ENCODE assay signal across 2 cellular contexts in genomic region chr9:108885643-108886348, GRCh38.
A peak's percentile ranks its signal among the peaks of the same experiment; 100 is the strongest.
TF ChIP-seq lines count a peak whose summit lies in the region.

No MANE protein-coding gene starts in this region.

TF ChIP-seq in HCT116, 20 proteins besides CTCF, POLR2A, EP300 and RAD21:
- TF ChIP-seq ZBTB33 (IDR thresholded peaks at IDR 0.05; ENCODE audit: extremely low read depth, insufficient replicate concordance, low read length) (no peak), MAX (IDR thresholded peaks at IDR 0.05) (no peak), EZH2phosphoT487 (IDR thresholded peaks at IDR 0.05; ENCODE audit: borderline replicate concordance) (no peak), YY1 (IDR thresholded peaks at IDR 0.05; ENCODE audit: extremely low read depth, insufficient replicate concordance, low read depth, low read length) (no peak), REST (IDR thresholded peaks at IDR 0.05; ENCODE audit: low read depth) (no peak), ELF1 (IDR thresholded peaks at IDR 0.05; ENCODE audit: borderline replicate concordance, low read depth) (no peak), EGR1 (IDR thresholded peaks at IDR 0.05; ENCODE audit: low read depth) (no peak), SIN3A (IDR thresholded peaks at IDR 0.05; ENCODE audit: low read depth) (no peak), FOSL1 (IDR thresholded peaks at IDR 0.05; ENCODE audit: low read depth) (0 out of 2 replicates have a peak, but pooled peaks have one; percentile 7), JUND (IDR thresholded peaks at IDR 0.05) (peak; percentile 15; the same call in 1 of the 2 replicates), ATF3 (IDR thresholded peaks at IDR 0.05) (no peak), TCF7L2 (IDR thresholded peaks at IDR 0.05; ENCODE audit: borderline replicate concordance, extremely low read depth, insufficient read depth, insufficient read length) (peak; percentile 82), ZFX (IDR thresholded peaks at IDR 0.05) (no peak), SRF (IDR thresholded peaks at IDR 0.05; ENCODE audit: low read depth) (no peak)

TF ChIP-seq in endothelial cell of umbilical vein, 7 proteins besides CTCF, POLR2A, EP300 and RAD21:
- TF ChIP-seq FOS (IDR thresholded peaks at IDR 0.05; ENCODE audit: borderline replicate concordance, insufficient read depth, low read length) (no peak), POLR2AphosphoS5 (IDR thresholded peaks at IDR 0.05; ENCODE audit: insufficient read depth, low read depth, low read length) (no peak), MAX (IDR thresholded peaks at IDR 0.05; ENCODE audit: insufficient read depth, insufficient read length) (no peak)
